7 cellular contexts compared by ENCODE assay signal in the genomic region with DNA sequence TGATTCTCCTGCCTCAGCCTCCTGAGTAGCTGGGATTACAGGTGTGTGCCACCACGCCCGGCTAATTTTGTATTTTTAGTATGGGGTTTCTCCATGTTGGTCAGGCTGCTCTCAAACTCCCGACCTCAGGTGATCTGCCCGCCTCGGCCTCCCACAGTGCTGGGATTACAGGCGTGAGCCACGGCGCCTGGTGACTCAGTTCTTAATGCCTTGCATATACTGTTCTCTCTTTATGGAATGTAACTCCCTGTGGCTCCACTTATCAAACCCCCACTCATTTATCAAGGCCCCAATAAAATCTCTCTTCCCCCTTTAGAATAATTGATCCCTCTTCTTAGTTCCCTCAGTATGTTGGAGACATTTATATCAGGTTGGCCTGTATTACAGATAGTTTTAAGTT. TPM values are rescaled to one million over a fixed set of nuclear protein-coding genes. Genes with fewer than 3 reads are reported as not detected.
A peak's percentile ranks its signal among the peaks of the same experiment; 100 is the strongest.
DNase-seq lines count a peak whose midpoint lies in the region; ATAC-seq, FAIRE-seq and TF ChIP-seq lines count a peak whose summit lies in the region.
"Not testable (repeated sequence)": the region's sequence is repeated elsewhere in the genome, so short reads cannot be mapped to it uniquely, and the experiment has no call there.

No MANE protein-coding gene starts in this region.

- not testable (repeated sequence) for H3K9me3 ChIP-seq in T-helper 17 cell (ENCODE audit: control insufficient read depth, low read length, poor library complexity, severe bottlenecking); astrocyte (ENCODE audit: insufficient read depth, low read depth, low read length); keratinocyte (ENCODE audit: control insufficient read depth, low read depth, low read length); subcutaneous abdominal adipose tissue (ENCODE audit: control insufficient read depth in 5 of 5, low read length in 5 of 5)

- H3K9me3 Mint-ChIP-seq in Calu3 (ENCODE audit: low read depth, unreplicated experiment); astrocyte (ENCODE audit: unreplicated experiment): not testable (repeated sequence)

- peaks cover 39% of the 10 kb centered on the region for H3K36me3 Mint-ChIP-seq in Calu3 (ENCODE audit: insufficient read depth, unreplicated experiment)
- H3K36me3 Mint-ChIP-seq in T-helper 17 cell (ENCODE audit: low read depth); astrocyte (ENCODE audit: low read depth, unreplicated experiment): not testable (repeated sequence)

- peak overlapping the region; percentile 7 for H3K4me2 ChIP-seq in astrocyte (ENCODE audit: low read length)
- peak overlapping the region; percentile 87 for H3K4me2 ChIP-seq in keratinocyte (ENCODE audit: control insufficient read depth, extremely low read depth, insufficient read depth, low read depth, low read length)

- H3K4me3 Mint-ChIP-seq in Calu3 (ENCODE audit: low read depth, unreplicated experiment) = not testable (repeated sequence)
- H3K4me3 Mint-ChIP-seq in T-helper 17 cell (peak overlapping the region; percentile 28), astrocyte (ENCODE audit: unreplicated experiment) (peak overlapping the region; percentile 7)

- H3K9ac ChIP-seq in astrocyte (ENCODE audit: low read length); subcutaneous abdominal adipose tissue (ENCODE audit: low read length in 5 of 5): not testable (repeated sequence)
- peak overlapping the region; percentile 75 for H3K9ac ChIP-seq in keratinocyte (ENCODE audit: control insufficient read depth, extremely low read depth, insufficient read depth, low read length)

- H3K36me3 ChIP-seq in astrocyte (ENCODE audit: insufficient read depth, low read length); keratinocyte (ENCODE audit: control insufficient read depth in 2 of 2, extremely low read depth in 1 of 2, insufficient read depth in 2 of 2, low read length in 2 of 2); subcutaneous abdominal adipose tissue (ENCODE audit: control insufficient read depth in 5 of 5, insufficient read depth in 5 of 5, low read length in 5 of 5): not testable (repeated sequence)

- not testable (repeated sequence) for H2AFZ ChIP-seq in astrocyte (ENCODE audit: low read depth, low read length); keratinocyte (ENCODE audit: control insufficient read depth, low read length)

- H3K27ac ChIP-seq in astrocyte (ENCODE audit: low read depth, low read length) = not testable (repeated sequence)
- H3K27ac ChIP-seq in epithelial cell of prostate = peak overlapping the region; percentile 94
- peak overlapping the region; percentile 88 for H3K27ac ChIP-seq in keratinocyte (ENCODE audit: control insufficient read depth, insufficient read depth, low read length)
- peak overlapping the region; percentile 86 for H3K27ac ChIP-seq in subcutaneous abdominal adipose tissue (ENCODE audit: low read depth, low read length)

- peak overlapping the region; percentile 10 for H3K27ac Mint-ChIP-seq in Calu3 (ENCODE audit: unreplicated experiment)
- peak overlapping the region; percentile 90 for H3K27ac Mint-ChIP-seq in T-helper 17 cell
- not testable (repeated sequence) for H3K27ac Mint-ChIP-seq in astrocyte (ENCODE audit: unreplicated experiment)

- DNase-seq in Calu3; T-helper 17 cell; epithelial cell of prostate (ENCODE audit: low read depth, low spot score); keratinocyte (ENCODE audit: low read depth, low spot score): not testable (repeated sequence)
- DNase-seq in astrocyte (ENCODE audit: low read depth) (peak; percentile 18), posterior vena cava (ENCODE audit: low spot score) (peak; percentile 25)

- not testable (repeated sequence) for H3K4me3 ChIP-seq in astrocyte (ENCODE audit: insufficient read depth, low read depth, low read length); subcutaneous abdominal adipose tissue (ENCODE audit: low read depth in 1 of 5, low read length in 5 of 5)
- H3K4me3 ChIP-seq in keratinocyte (ENCODE audit: control insufficient read depth in 2 of 3, extremely low read depth in 1 of 3, insufficient read depth in 2 of 3, low read depth in 1 of 3, low read length in 3 of 3) = peak overlapping the region in 2 of 3 experiments; percentile 3 to 56

- H3K4me1 Mint-ChIP-seq in Calu3 (ENCODE audit: low read depth, unreplicated experiment) (peaks cover 89% of the 10 kb centered on the region), T-helper 17 cell (peaks cover 72% of the 10 kb centered on the region), astrocyte (ENCODE audit: low read depth, unreplicated experiment) (peaks cover 32% of the 10 kb centered on the region)

- not testable (repeated sequence) for H4K20me1 ChIP-seq in astrocyte (ENCODE audit: insufficient read depth, low read length); keratinocyte (ENCODE audit: control insufficient read depth, extremely low read depth, insufficient read depth, low read length)

- TF ChIP-seq CTCF in Calu3 (IDR thresholded peaks at IDR 0.05; ENCODE audit: unreplicated experiment); astrocyte (IDR thresholded peaks at IDR 0.05; ENCODE audit: insufficient read depth, low read depth, low read length); keratinocyte (optimal IDR thresholded peaks at IDR 0.05 in 1 of 3, IDR thresholded peaks at IDR 0.05 in 1 of 3, conservative IDR thresholded peaks at IDR 0.05 in 1 of 3; ENCODE audit: extremely low read depth in 1 of 3, insufficient read depth in 2 of 3, low read length in 3 of 3): not testable (repeated sequence)

- not testable (repeated sequence) for H3K27me3 Mint-ChIP-seq in Calu3 (ENCODE audit: unreplicated experiment); T-helper 17 cell; astrocyte (ENCODE audit: low read depth, unreplicated experiment)

- dilution Hi-C loops in keratinocyte (cut with MboI; ENCODE audit: extremely low pct_ligation_motif_present, low sequenced_read_pairs) = not testable (repeated sequence)

- intact Hi-C loops in Calu3 (cut with micrococcal nuclease; ENCODE audit: unreplicated experiment); posterior vena cava (cut with DNase I): not testable (repeated sequence)

- H3K79me2 ChIP-seq in astrocyte (ENCODE audit: insufficient read depth, low read length); keratinocyte (ENCODE audit: control insufficient read depth, insufficient read depth, low read length): not testable (repeated sequence)

- CTCF ChIA-PET in Calu3 (lab: Charles Lee) = not testable (repeated sequence)

- peaks cover 49% of the 10 kb centered on the region for H3K4me1 ChIP-seq in astrocyte (ENCODE audit: insufficient read depth, low read length)
- H3K4me1 ChIP-seq in keratinocyte (ENCODE audit: control insufficient read depth, extremely low read depth, insufficient read depth, low read length) = peaks cover 67% of the 10 kb centered on the region
- H3K4me1 ChIP-seq in subcutaneous abdominal adipose tissue (ENCODE audit: control insufficient read depth in 5 of 5, insufficient read depth in 5 of 5, low read length in 5 of 5) = peaks cover 28 to 70% (median 59%) of the 10 kb centered on the region in 5 donors

- H3K27me3 ChIP-seq in astrocyte (ENCODE audit: insufficient read depth, low read length); keratinocyte (ENCODE audit: control insufficient read depth, extremely low read depth, insufficient read depth, low read length); subcutaneous abdominal adipose tissue (ENCODE audit: control insufficient read depth in 5 of 5, insufficient read depth in 4 of 5, low read length in 5 of 5): not testable (repeated sequence)

- not testable (repeated sequence) for ATAC-seq in T-helper 17 cell

- H3K9me1 ChIP-seq in keratinocyte (ENCODE audit: control insufficient read depth, extremely low read depth, insufficient read depth, low read length) = not testable (repeated sequence)

- not testable (repeated sequence) for BruUV-seq in Calu3 (replicated peaks; lab: Mats Ljungman, UMichigan)

- FAIRE-seq in astrocyte (lab: Jason Lieb, UNC); keratinocyte (lab: Jason Lieb, UNC): not testable (repeated sequence)

RNA-seq across cellular contexts. Expression of gene IL6R, which starts 16.9 kb away (rescaled TPM):
- 5.0 and 8.3 TPM in 2 replicates for total RNA-seq in Calu3 (2022)
- total RNA-seq in T-helper 17 cell = 10 to 100 TPM; 72.8 to 79.0 TPM
- 2.2 and 2.5 TPM in 2 replicates for total RNA-seq in astrocyte
- polyA plus RNA-seq in keratinocyte = 12.6 to 24.1 TPM (median 15.9 TPM) in 3 replicates
- 12.4 TPM for polyA plus RNA-seq in keratinocyte (2011; ENCODE audit: low read depth)
- 8.2 and 11.1 TPM in 2 replicates for polyA plus RNA-seq in keratinocyte (2011; cell fraction: cytosol; rRNA removed)
- 30.5 and 37.3 TPM in 2 replicates for polyA plus RNA-seq in keratinocyte (2011; cell fraction: nucleus; rRNA removed)
- polyA plus RNA-seq in keratinocyte (2012; ENCODE audit: low replicate concordance) = 9.3 and 24.5 TPM in 2 replicates
- polyA minus RNA-seq in keratinocyte = 33.9 to 71.2 TPM (median 38.4 TPM) in 3 replicates
- polyA minus RNA-seq in keratinocyte (2011; cell fraction: cytosol; rRNA and poly(A)+ RNA removed) = 28.0 TPM
- 38.8 and 51.2 TPM in 2 replicates for polyA minus RNA-seq in keratinocyte (2011; cell fraction: nucleus; rRNA and poly(A)+ RNA removed)
- 10 to 100 TPM; 19.6 to 24.1 TPM for total RNA-seq in posterior vena cava
